Comparison of ENCODE assay signal across 9 cellular contexts in the genomic region with DNA sequence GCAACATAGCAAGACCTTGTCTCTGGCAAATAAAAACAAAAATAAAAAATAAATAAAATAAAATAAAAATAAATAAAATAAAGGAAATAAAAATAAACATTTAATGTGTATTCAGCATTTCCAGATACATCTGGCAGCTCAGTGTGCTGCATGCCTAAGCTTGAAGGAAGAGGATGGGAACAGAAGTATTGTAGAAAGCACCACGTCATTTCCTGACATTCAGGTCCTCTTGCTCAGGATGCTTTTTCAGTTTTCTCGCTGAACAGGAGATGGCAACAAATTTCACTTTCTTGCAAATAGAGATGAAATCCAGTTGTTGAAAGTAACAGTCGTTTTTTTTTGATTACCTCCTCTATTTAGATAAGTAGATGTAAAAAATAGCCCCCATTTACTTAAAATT. TPM values are rescaled to one million over a fixed set of nuclear protein-coding genes. Genes with fewer than 3 reads are reported as not detected.
"Had no signal": no experiment of that assay in that cellular context is flagged by ENCODE, and none has a peak within 500 bp of the region (broad histone marks: within the 10 kb centered on the region; RNA-seq: fewer than 3 reads in every experiment).

No MANE protein-coding gene starts in this region.

RNA-seq across cellular contexts. Expression of gene TRIM43B, which starts 21.3 kb away (rescaled TPM):
- total RNA-seq: PC-9, Peyer's patch, Right ventricle myocardium inferior, Right ventricle myocardium superior, RPMI7951, SJCRH30, SJSA1, SK-MEL-5, T-cell had no signal
